In genomic region chr1:79648124-79648523, GRCh38 we compare ENCODE assay signal across 23 cellular contexts.
"Had no signal": no experiment of that assay in that cellular context is flagged by ENCODE, and none has a peak within 500 bp of the region (broad histone marks: within the 10 kb centered on the region; RNA-seq: fewer than 3 reads in every experiment).

No MANE protein-coding gene starts in this region.

- FAIRE-seq: endometrium, frontal cortex, islet of Langerhans, keratinocyte had no signal

- H3K4me2 ChIP-seq: hepatocyte had no signal

- H3K4me3 ChIP-seq: colonic mucosa, esophagus muscularis mucosa, gastroesophageal sphincter, heart left ventricle, hepatocyte, left lung, lower lobe of right lung, mucosa of descending colon had no signal

- H3K36me3 ChIP-seq: colonic mucosa, esophagus muscularis mucosa, gastroesophageal sphincter, heart left ventricle, left lung, lower lobe of right lung had no signal

- H3K27ac ChIP-seq: colonic mucosa, esophagus muscularis mucosa, foreskin keratinocyte, gastroesophageal sphincter, heart left ventricle, hepatocyte, left lung, lower lobe of right lung had no signal

- H3K79me2 ChIP-seq: hepatocyte had no signal

- H3K9me3 ChIP-seq: colonic mucosa, esophagus muscularis mucosa, gastroesophageal sphincter, heart left ventricle, lower lobe of right lung, mucosa of descending colon had no signal

- H3K27me3 ChIP-seq: colonic mucosa, esophagus muscularis mucosa, foreskin keratinocyte, gastroesophageal sphincter, heart left ventricle, hepatocyte, left lung had no signal

- DNase-seq: colonic mucosa; cortex of kidney; effector CD8-positive, alpha-beta T cell; effector memory CD8-positive, alpha-beta T cell; endodermal cell; foreskin keratinocyte; heart left ventricle; hypothalamus; left cardiac atrium; left lung; left ventricle myocardium superior; lower lobe of right lung; mesenchymal stem cell; mucosa of descending colon; naive B cell; naive thymus-derived CD8-positive, alpha-beta T cell had no signal

- H3K4me1 ChIP-seq: colonic mucosa, esophagus muscularis mucosa, foreskin keratinocyte, left lung had no signal

- ATAC-seq: effector memory CD8-positive, alpha-beta T cell; foreskin keratinocyte; gastroesophageal sphincter; heart left ventricle; left cardiac atrium; left lung; left ventricle myocardium superior; lower lobe of right lung; mucosa of descending colon; naive thymus-derived CD8-positive, alpha-beta T cell had no signal

- H2AFZ ChIP-seq: hepatocyte had no signal
